1 cellular context compared by ENCODE assay signal in genomic region chr5:98320317-98320716, GRCh38.
TF ChIP-seq lines count a peak whose summit lies in the region.

No MANE protein-coding gene starts in this region.

TF ChIP-seq in IMR-90, 13 proteins besides CTCF, POLR2A, EP300 and RAD21:
- TF ChIP-seq ELK1 (IDR thresholded peaks at IDR 0.05; ENCODE audit: borderline replicate concordance, low read depth, low read length) = no peak
- TF ChIP-seq BHLHE40 (IDR thresholded peaks at IDR 0.05; ENCODE audit: low read depth, low read length) = no peak
- TF ChIP-seq CEBPB (IDR thresholded peaks at IDR 0.05; ENCODE audit: low read depth, low read length) = no peak
- TF ChIP-seq RCOR1 (IDR thresholded peaks at IDR 0.05; ENCODE audit: insufficient replicate concordance, low read length) = no peak
- TF ChIP-seq USF2 (IDR thresholded peaks at IDR 0.05; ENCODE audit: low read depth, low read length) = no peak
- TF ChIP-seq RFX5 (IDR thresholded peaks at IDR 0.05; ENCODE audit: low read depth, low read length) = no peak
- no peak for TF ChIP-seq MXI1 (IDR thresholded peaks at IDR 0.05; ENCODE audit: borderline replicate concordance, low read depth, low read length)
- TF ChIP-seq MAZ (IDR thresholded peaks at IDR 0.05; ENCODE audit: borderline replicate concordance, low read depth, low read length) = no peak
- no peak for TF ChIP-seq MAFK (IDR thresholded peaks at IDR 0.05; ENCODE audit: low read depth, low read length)
- TF ChIP-seq FOS (IDR thresholded peaks at IDR 0.05; ENCODE audit: low read depth, low read length) = no peak
- TF ChIP-seq NFE2L2 (IDR thresholded peaks at IDR 0.05; ENCODE audit: low read depth, low read length) = no peak
- TF ChIP-seq CHD1 (IDR thresholded peaks at IDR 0.05; ENCODE audit: low read depth, low read length) = no peak
- no peak for TF ChIP-seq SMC3 (IDR thresholded peaks at IDR 0.05; ENCODE audit: low read depth, low read length)
